9 cellular contexts compared by ENCODE assay signal in the genomic region with DNA sequence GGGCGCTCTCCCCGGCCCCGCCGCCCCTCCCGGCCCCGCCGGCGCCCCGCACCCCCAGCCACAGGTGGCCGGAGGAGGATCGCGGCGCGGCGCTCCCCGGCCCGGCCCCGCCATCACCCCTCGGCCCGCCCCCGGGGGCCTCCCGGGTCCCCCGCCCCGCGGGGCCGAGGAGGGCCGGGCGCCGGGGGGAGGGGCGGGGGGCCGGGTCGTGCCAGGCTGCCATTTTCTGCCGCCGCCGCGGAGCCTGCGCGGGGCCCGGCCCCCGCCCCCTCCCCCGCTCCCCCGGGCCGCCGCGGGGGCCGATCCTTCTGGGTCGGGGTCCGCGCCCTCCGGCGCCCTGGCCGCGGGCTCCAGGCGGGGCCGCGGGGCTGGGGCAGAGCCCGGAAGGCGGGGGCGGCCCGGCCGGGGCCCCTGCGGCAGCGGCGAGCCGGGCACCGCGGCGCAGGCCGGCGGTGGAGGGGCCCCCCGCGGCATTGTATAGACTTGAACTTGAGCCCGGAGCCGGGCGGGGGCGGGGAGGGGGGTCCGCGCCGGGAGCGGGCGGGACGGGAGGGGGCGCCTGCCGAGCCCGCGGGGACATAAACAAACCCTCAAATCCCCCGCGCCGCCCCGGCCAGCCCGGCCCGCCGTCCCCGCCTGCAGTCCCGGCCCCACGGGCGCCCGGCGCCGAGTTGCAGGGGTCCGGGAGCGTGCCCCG. TPM values are rescaled to one million over a fixed set of nuclear protein-coding genes. Genes with fewer than 3 reads are reported as not detected.
DNase-seq lines count a peak whose midpoint lies in the region; ATAC-seq and TF ChIP-seq lines count a peak whose summit lies in the region.
"Had no signal": no experiment of that assay in that cellular context is flagged by ENCODE, and none has a peak within 500 bp of the region (broad histone marks: within the 10 kb centered on the region; RNA-seq: fewer than 3 reads in every experiment).

No MANE protein-coding gene starts in this region.

- peak overlapping the region; percentile 62 for H3K4me3 ChIP-seq in HL-60 (replicated peaks; ENCODE audit: insufficient read depth, low read length)
- H3K4me3 ChIP-seq in lower leg skin (ENCODE audit: low read depth, poor library complexity, severe bottlenecking): peak overlapping the region; percentile 24

- ATAC-seq in GM19438 (IDR thresholded peaks at IDR 0.05; ENCODE audit: low read depth, unreplicated experiment): peak; percentile 9

- H3K9me3 Mint-ChIP-seq in HFFc6: no peaks in the 10 kb centered on the region

- no peaks in the 10 kb centered on the region for H3K36me3 Mint-ChIP-seq in HFFc6 (ENCODE audit: low read depth)

- H3K27me3 Mint-ChIP-seq in HFFc6 (ENCODE audit: insufficient read depth): peaks cover 5% of the 10 kb centered on the region

- no peak overlapping the region for H3K27ac Mint-ChIP-seq in HFFc6

- TF ChIP-seq POLR2A in lower leg skin (IDR thresholded peaks at IDR 0.05): no peak

- H3K27ac ChIP-seq in HL-60 (replicated peaks) (no peak overlapping the region), angular gyrus (ENCODE audit: low read depth, low read length) (peak overlapping the region; percentile 82)
- H3K27ac ChIP-seq: parathyroid adenoma had no signal

- H3K27me3 ChIP-seq in HL-60 (ENCODE audit: insufficient read depth, poor library complexity, severe bottlenecking): no peaks in the 10 kb centered on the region

- intact Hi-C loops in lower leg skin (cut with DNase I; ENCODE audit: low total_unique reads): no loop called here

- WGBS in lower leg skin, 2 donors: 0 to 1% methylated on average over 7 to 50 of the region's 103 CpGs

- H3K4me1 Mint-ChIP-seq in HFFc6 (ENCODE audit: low read depth): no peaks in the 10 kb centered on the region

- peak; percentile 73 for DNase-seq in DMS 273 (lab: John Stamatoyannopoulos, UW; ENCODE audit: unreplicated experiment)
- no peak for DNase-seq in DMS 273 treated with DMSO at 0.1 percent for 48 hours (lab: John Stamatoyannopoulos, UW)
- DNase-seq in HL-60 (ENCODE audit: low read depth in 1 of 2, low spot score in 1 of 2): no peak
- DNase-seq in lower leg skin (ENCODE audit: low spot score in 2 of 2): no peak
- no peak for DNase-seq in HFFc6
- DNase-seq in NCI-H1048 (lab: John Stamatoyannopoulos, UW): no peak

- H3K4me3 Mint-ChIP-seq in HFFc6: no peak overlapping the region

- TF ChIP-seq CTCF in HL-60 (IDR thresholded peaks at IDR 0.05; ENCODE audit: insufficient read depth, low read length): no peak
- TF ChIP-seq CTCF in lower leg skin (IDR thresholded peaks at IDR 0.05): no peak
- no peak for TF ChIP-seq CTCF in HFFc6 (IDR thresholded peaks at IDR 0.05)

RNA-seq across cellular contexts. Expression of a gene that starts 0.5 kb away (rescaled TPM):
- total RNA-seq in lower leg skin: 1 to 10 TPM; 4.3 to 7.4 (median 6.9) TPM
- total RNA-seq in HFFc6 (2021; fragmentation: NEBNext Ultra II Directional; extraction: Animal tissue kit (Norgen Biotek cat#: 25700)): 1 to 10 TPM; 3.5 to 5.2 (median 4.5) TPM
